Comparison of ENCODE assay signal across 27 cellular contexts in genomic region chrX:125319646-125320521, GRCh38. TPM values are rescaled to one million over a fixed set of nuclear protein-coding genes. Genes with fewer than 3 reads are reported as not detected.
A peak's percentile ranks its signal among the peaks of the same experiment; 100 is the strongest.
DNase-seq lines count a peak whose midpoint lies in the region; ATAC-seq, FAIRE-seq and TF ChIP-seq lines count a peak whose summit lies in the region.
"Had no signal": no experiment of that assay in that cellular context is flagged by ENCODE, and none has a peak within 500 bp of the region (broad histone marks: within the 10 kb centered on the region; RNA-seq: fewer than 3 reads in every experiment).

TEX13C (plus strand) TSS chrX:125319871; CDS start chrX:125320120, 249 bp downstream.

- H2BK15ac ChIP-seq in H1 (ENCODE audit: low read length), result no peak within 1 kb of the TSS

- H3K23ac ChIP-seq in H1 (ENCODE audit: insufficient read length), result no peak within 1 kb of the TSS

- no peak within 1 kb of the TSS for H2BK5ac ChIP-seq in H1 (ENCODE audit: low read depth, low read length)

- H4K5ac ChIP-seq in H1 (ENCODE audit: insufficient read length, low read depth, low read length), result no peak within 1 kb of the TSS

- H3F3A ChIP-seq in smooth muscle cell (ENCODE audit: low read depth), result no peaks in the 10 kb centered on the region

- CTCF ChIA-PET in H1 (lab: Charles Lee; ENCODE audit: partially characterized antibody), result interaction anchor here (1.1 to 1.8 kb wide), 2 partner anchors 11 to 114 kb away, joined by 3 to 4 read pairs; no protein-coding TSS in a partner anchor

- H3K4me1 ChIP-seq in H1 (replicated peaks in 1 of 4; ENCODE audit: control insufficient read depth in 3 of 4, insufficient read depth in 4 of 4, low read length in 3 of 4) (no peaks in the 10 kb centered on the region), testis (no peaks in the 10 kb centered on the region), smooth muscle cell (ENCODE audit: low read depth) (no peaks in the 10 kb centered on the region)
- H3K4me1 ChIP-seq: BE2C had no signal

- 96% methylated on average over 9 of the region's 45 CpGs; no CpG with 5 or more reads in 1 of the 2 experiments for WGBS in H1 (ENCODE audit: extremely low coverage in 1 of 2, insufficient coverage in 1 of 2, insufficient read length in 1 of 2, insufficient replicate concordance in 2 of 2, low coverage in 1 of 2, low lambda C conversion rate in 2 of 2, missing lambda C conversion rate in 1 of 2), 2 experiments
- 57 to 79% methylated on average over 10 to 22 of the region's 45 CpGs for WGBS in testis, 2 donors
- WGBS in smooth muscle cell (ENCODE audit: low lambda C conversion rate), result 97% methylated on average over 45 of the region's 45 CpGs

- DNase-seq in Daoy (ENCODE audit: low read depth) (peak; percentile 63), H7 (peak; percentile 10), H1 (ENCODE audit: low read depth in 1 of 2, low spot score in 2 of 2) (no peak), testis (peak; percentile 31), midbrain (lab: John Stamatoyannopoulos, UW) (no peak), smooth muscle cell (lab: John Stamatoyannopoulos, UW; ENCODE audit: unreplicated experiment) (no peak)
- DNase-seq: ACHN; BE2C; CD8-positive, alpha-beta memory T cell; DMS153; EL; GDM1; HCEC 1CT; Karpas-422; NCI-H1092; NCI-H1417 treated with DMSO at 0.1 percent for 48 hours; NCI-H187 treated with DMSO at 0.1 percent for 48 hours; NCI-H2107; NCI-H524; NCI-H748 treated with DMSO at 0.1 percent for 48 hours; SK-N-SH; SW 1271 had no signal

- H3K79me2 ChIP-seq in H1 (ENCODE audit: control insufficient read depth in 1 of 2, insufficient read depth in 2 of 2, low read length in 2 of 2) (no peaks in the 10 kb centered on the region), smooth muscle cell (ENCODE audit: low read depth) (no peaks in the 10 kb centered on the region)

- H2BK120ac ChIP-seq in H1 (replicated peaks; ENCODE audit: low read depth, low read length), result no peak within 1 kb of the TSS

- H4K20me1 ChIP-seq in H1 (replicated peaks in 1 of 2; ENCODE audit: control insufficient read depth in 1 of 2, insufficient read depth in 2 of 2, low read length in 2 of 2) (no peaks in the 10 kb centered on the region), smooth muscle cell (ENCODE audit: low read depth) (no peaks in the 10 kb centered on the region)

- no peaks in the 10 kb centered on the region; a peak in 1 of 4 replicates for H3K9me3 ChIP-seq in H1 (ENCODE audit: insufficient read depth in 2 of 2, low read depth in 1 of 2, low read length in 1 of 2)
- no peaks in the 10 kb centered on the region for H3K9me3 ChIP-seq in testis
- H3K9me3 ChIP-seq in smooth muscle cell (replicated peaks; ENCODE audit: low read depth), result no peaks in the 10 kb centered on the region
- H3K9me3 ChIP-seq: BE2C, SK-N-SH had no signal

- H3K36me3 ChIP-seq in H7 (replicated peaks; ENCODE audit: control insufficient read depth, insufficient read depth, low read length) (no peaks in the 10 kb centered on the region), H1 (ENCODE audit: control insufficient read depth in 2 of 4, insufficient read depth in 4 of 4, low read length in 3 of 4) (no peaks in the 10 kb centered on the region), testis (ENCODE audit: low read depth, missing control alignments) (no peaks in the 10 kb centered on the region), smooth muscle cell (ENCODE audit: low read depth) (no peaks in the 10 kb centered on the region)
- H3K36me3 ChIP-seq: BE2C had no signal

- no peak for TF ChIP-seq POLR2A in H1 (IDR thresholded peaks at IDR 0.05; ENCODE audit: control extremely low read depth in 1 of 2, low read depth in 2 of 2, low read length in 2 of 2)
- TF ChIP-seq POLR2A in testis (IDR thresholded peaks at IDR 0.05), result no peak

- H4K8ac ChIP-seq in H1 (ENCODE audit: extremely low read depth, insufficient read depth, low read length), result no peak within 1 kb of the TSS

- H3K27me3 ChIP-seq in H7 (ENCODE audit: control insufficient read depth, insufficient read depth, low read length) (no peaks in the 10 kb centered on the region), H1 (replicated peaks in 1 of 4; ENCODE audit: control insufficient read depth in 3 of 4, extremely low read depth in 1 of 4, insufficient read depth in 3 of 4, low read length in 3 of 4) (no peaks in the 10 kb centered on the region), testis (no peaks in the 10 kb centered on the region), smooth muscle cell (ENCODE audit: low read depth) (no peaks in the 10 kb centered on the region)
- H3K27me3 ChIP-seq: BE2C had no signal

- no peak for ATAC-seq in GM21423 (IDR thresholded peaks at IDR 0.05; ENCODE audit: unreplicated experiment)

- H3K4me2 ChIP-seq in H1 (ENCODE audit: insufficient read depth in 1 of 2, low read depth in 2 of 2, low read length in 2 of 2) (no peak within 1 kb of the TSS), smooth muscle cell (no peak within 1 kb of the TSS)
- H3K4me2 ChIP-seq: SK-N-SH had no signal

- no peak for TF ChIP-seq EP300 in H1 (IDR thresholded peaks at IDR 0.05; ENCODE audit: borderline replicate concordance in 1 of 2, low read depth in 2 of 2, low read length in 2 of 2)

- no peak within 1 kb of the TSS for H3K18ac ChIP-seq in H1 (ENCODE audit: extremely low read depth, low read length)

- H2BK20ac ChIP-seq in H1 (ENCODE audit: low read length), result no peak within 1 kb of the TSS

- H3K4me3 ChIP-seq in H7 (ENCODE audit: insufficient read depth, low read depth, low read length) (no peak within 1 kb of the TSS), H1 (ENCODE audit: extremely low read depth in 1 of 4, insufficient read depth in 2 of 4, low read depth in 3 of 4, low read length in 4 of 4) (no peak within 1 kb of the TSS), testis (peak within 1 kb of the TSS in 1 of 2 donors; percentile 31), smooth muscle cell (no peak within 1 kb of the TSS)

- peak; percentile 11 to 41; a peak in 3 of 4 replicates for TF ChIP-seq RAD21 in H1 (IDR thresholded peaks at IDR 0.05 in 1 of 2, conservative IDR thresholded peaks at IDR 0.05 in 1 of 2; ENCODE audit: low read depth in 2 of 2, low read length in 2 of 2)

- H2AFZ ChIP-seq in H1 (ENCODE audit: low read length) (no peak within 1 kb of the TSS), smooth muscle cell (ENCODE audit: low read depth) (no peak within 1 kb of the TSS)

- no peaks in the 10 kb centered on the region for H3K79me1 ChIP-seq in H1 (ENCODE audit: low read depth, low read length)

- POLR2A ChIA-PET in H1 (lab: Charles Lee; ENCODE audit: partially characterized antibody), result no interaction called here

- no peak within 1 kb of the TSS for H4K91ac ChIP-seq in H1 (replicated peaks; ENCODE audit: insufficient read length, low read length)

- no peak within 1 kb of the TSS for H3K56ac ChIP-seq in H1 (replicated peaks; ENCODE audit: insufficient read length, low read depth, low read length)

- H3K23me2 ChIP-seq in H1 (ENCODE audit: low read depth, low read length), result no peaks in the 10 kb centered on the region

- TF ChIP-seq CTCF in H1 (IDR thresholded peaks at IDR 0.05; ENCODE audit: control extremely low read depth in 1 of 3, insufficient read depth in 1 of 3, low read depth in 1 of 3, low read length in 3 of 3) (no peak), testis (IDR thresholded peaks at IDR 0.05) (no peak), smooth muscle cell (IDR thresholded peaks at IDR 0.05; ENCODE audit: borderline replicate concordance, insufficient read depth, poor library complexity, severe bottlenecking) (no peak)

- no peak within 1 kb of the TSS for H3K27ac ChIP-seq in H1 (ENCODE audit: low read depth, low read length)
- H3K27ac ChIP-seq in testis, result no peak within 1 kb of the TSS
- no peak within 1 kb of the TSS for H3K27ac ChIP-seq in smooth muscle cell (ENCODE audit: low read depth)

- H2BK12ac ChIP-seq in H1 (ENCODE audit: low read depth, low read length), result no peak within 1 kb of the TSS

- H3K9ac ChIP-seq in H1 (replicated peaks in 1 of 4; ENCODE audit: extremely low read depth in 1 of 4, low read depth in 3 of 4, low read length in 3 of 4), result no peak within 1 kb of the TSS
- H3K9ac ChIP-seq in smooth muscle cell (ENCODE audit: low read depth), result no peak within 1 kb of the TSS
- H3K9ac ChIP-seq: SK-N-SH had no signal

- intact Hi-C loops in testis (cut with DNase I; ENCODE audit: low total_unique reads), result no loop called here

- FAIRE-seq in H1 (lab: Jason Lieb, UNC), result no peak
- FAIRE-seq: GM12892, RCC 7860 had no signal

- H3K14ac ChIP-seq in H1 (ENCODE audit: insufficient read length), result no peak within 1 kb of the TSS

- no peak within 1 kb of the TSS for H3K4ac ChIP-seq in H1 (replicated peaks; ENCODE audit: insufficient read length, low read depth, low read length)

- H2AK5ac ChIP-seq in H1 (ENCODE audit: low read depth, low read length), result no peak within 1 kb of the TSS

TF ChIP-seq in H1, 55 proteins besides CTCF, POLR2A, EP300 and RAD21:
- no peak for TF ChIP-seq KDM4A (IDR thresholded peaks at IDR 0.05; ENCODE audit: low read depth, low read length, severe bottlenecking)
- no peak for TF ChIP-seq RNF2 (IDR thresholded peaks at IDR 0.05; ENCODE audit: borderline replicate concordance, low read depth, low read length, missing control alignments, poor library complexity, severe bottlenecking)
- peak; percentile 16; the same call in 1 of the 2 replicates for TF ChIP-seq MAFK (IDR thresholded peaks at IDR 0.05; ENCODE audit: low read depth, low read length)
- 0 out of 2 replicates have a peak, but pooled peaks have one; percentile 23 for TF ChIP-seq BACH1 (IDR thresholded peaks at IDR 0.05; ENCODE audit: low read length)
TF ChIP-seq in H1: peak in this region for 2.

RNA-seq across cellular contexts. Expression of gene TEX13C, which starts in this region (rescaled TPM):
- 14.9 and 17.5 TPM in 2 replicates for total RNA-seq in Daoy (2014; rRNA removed; shearing (Covaris generic))
- total RNA-seq in H7 (2014; rRNA removed; shearing (Covaris generic)), result 0.03 and 0.18 TPM in 2 replicates
- total RNA-seq in H1 (2021; fragmentation: NEBNext Ultra II Directional; extraction: Animal tissue kit (Norgen Biotek cat#: 25700)), result 0.09 and 0.10 TPM in 2 replicates
- 0.02 and 0.03 TPM in 2 replicates for polyA plus RNA-seq in H1 (2011; rRNA removed)
- polyA plus RNA-seq in H1 (2011; cell fraction: cytosol; rRNA removed), result 0.06 TPM
- polyA plus RNA-seq in H1 (2011; cell fraction: nucleus; rRNA removed), result 0.04 TPM
- 0.04 to 0.08 TPM (median 0.07 TPM) in 4 replicates for polyA plus RNA-seq in H1 (2012, experiment 1 of 2)
- polyA plus RNA-seq in H1 (2012, experiment 2 of 2), result not detected
- 0.08 TPM for polyA plus RNA-seq in H1 (2013, experiment 1 of 2)
- 0.11 TPM for polyA plus RNA-seq in H1 (2013, experiment 2 of 2)
- polyA minus RNA-seq in H1 (2011; rRNA and poly(A)+ RNA removed), result 0.02 TPM in 1 of 2 replicates, not detected in the other
- polyA minus RNA-seq in H1 (2011; cell fraction: cytosol; rRNA and poly(A)+ RNA removed), result not detected
- polyA minus RNA-seq in H1 (2011; cell fraction: nucleus; rRNA and poly(A)+ RNA removed), result not detected
- total RNA-seq in testis, result 1 to 10 TPM; 3.5 to 7.2 TPM
- 3.4 TPM for polyA plus RNA-seq in testis (ENCODE audit: insufficient read depth, low read depth, low replicate concordance)
- not detected in 2 replicates for total RNA-seq in smooth muscle cell
- polyA plus RNA-seq in smooth muscle cell, result not detected in 2 replicates
- total RNA-seq: CD8-positive, alpha-beta memory T cell; HT-29 had no signal
- polyA plus RNA-seq: CD14-positive monocyte; CD8-positive, alpha-beta memory T cell had no signal

Comparison
In these comparisons a context has a peak if more than half of its experiments do, and no peak if none do; other contexts are left out.
1. Peak in DNase-seq in H7; RNA of the gene not detected or under 1 TPM.
2. DNase-seq: peak in Daoy (single experiment) and testis (single experiment); none in H1 (0 of 2), midbrain (single experiment) and smooth muscle cell (single experiment).